Comparison of ENCODE assay signal across 17 cellular contexts in genomic region chr19:44010468-44010867, GRCh38. TPM values are rescaled to one million over a fixed set of nuclear protein-coding genes. Genes with fewer than 3 reads are reported as not detected.
DNase-seq lines count a peak whose midpoint lies in the region; ATAC-seq, FAIRE-seq and TF ChIP-seq lines count a peak whose summit lies in the region.
"Had no signal": no experiment of that assay in that cellular context is flagged by ENCODE, and none has a peak within 500 bp of the region (broad histone marks: within the 10 kb centered on the region; RNA-seq: fewer than 3 reads in every experiment).

No MANE protein-coding gene starts in this region.

- no peaks in the 10 kb centered on the region for H3K79me2 ChIP-seq in HepG2 (ENCODE audit: insufficient read depth, low read length)

- no peak overlapping the region for H3K27ac Mint-ChIP-seq in endothelial cell (ENCODE audit: unreplicated experiment)

- H3K4me1 ChIP-seq in liver (ENCODE audit: control insufficient read depth in 4 of 4, insufficient read depth in 4 of 4, low read length in 3 of 4) (no peaks in the 10 kb centered on the region), HepG2 (ENCODE audit: insufficient read depth, low read length) (no peaks in the 10 kb centered on the region), thoracic aorta (ENCODE audit: control insufficient read depth in 1 of 2, low read depth in 2 of 2) (no peaks in the 10 kb centered on the region), gastroesophageal sphincter (no peaks in the 10 kb centered on the region)

- no peaks in the 10 kb centered on the region for H3K27me3 ChIP-seq in liver (ENCODE audit: control insufficient read depth in 4 of 4, insufficient read depth in 4 of 4, low read length in 3 of 4)
- H3K27me3 ChIP-seq in HepG2 (ENCODE audit: control insufficient read depth in 1 of 2, insufficient read depth in 2 of 2, low read length in 2 of 2): no peaks in the 10 kb centered on the region
- no peaks in the 10 kb centered on the region for H3K27me3 ChIP-seq in thoracic aorta (replicated peaks; ENCODE audit: insufficient read depth)
- H3K27me3 ChIP-seq in gastroesophageal sphincter: no peaks in the 10 kb centered on the region

- no peaks in the 10 kb centered on the region for H3K4me1 Mint-ChIP-seq in endothelial cell (ENCODE audit: unreplicated experiment)

- no peak for DNase-seq in HepG2 (ENCODE audit: low spot score)
- no peak for DNase-seq in endothelial cell (ENCODE audit: low spot score)
- no peak for DNase-seq in thoracic aorta (ENCODE audit: low spot score)
- DNase-seq: 8988T, C1 segment of cervical spinal cord, COR-L47, DMS153, EL, Kasumi-1, MM.1S, NCI-H1105, NCI-H1694, NCI-H510A treated with DMSO at 0.1 percent for 48 hours had no signal

- BruUV-seq in HepG2 (replicated peaks; lab: Mats Ljungman, UMichigan): no TSS peak

- H3K27me3 Mint-ChIP-seq in endothelial cell (ENCODE audit: unreplicated experiment): peaks cover 5% of the 10 kb centered on the region

- no peak for FAIRE-seq in HepG2 (lab: Jason Lieb, UNC)

- TF ChIP-seq CTCF in liver (IDR thresholded peaks at IDR 0.05; ENCODE audit: low read depth, low read length, missing input control): no peak
- TF ChIP-seq CTCF in HepG2 (CRISPR knock-in tag; IDR thresholded peaks at IDR 0.05): no peak
- TF ChIP-seq CTCF in endothelial cell (IDR thresholded peaks at IDR 0.05; ENCODE audit: unreplicated experiment): no peak
- no peak for TF ChIP-seq CTCF in thoracic aorta (IDR thresholded peaks at IDR 0.05)
- no peak for TF ChIP-seq CTCF in gastroesophageal sphincter (IDR thresholded peaks at IDR 0.05)

- H3K36me3 ChIP-seq in liver (ENCODE audit: control insufficient read depth in 4 of 4, insufficient read depth in 3 of 4, low read depth in 1 of 4, low read length in 3 of 4): peaks cover 18 to 61% (median 58%) of the 10 kb centered on the region in 4 donors
- peaks cover 6 to 39% of the 10 kb centered on the region in 2 experiments for H3K36me3 ChIP-seq in HepG2 (replicated peaks in 1 of 2; ENCODE audit: control insufficient read depth in 1 of 2, insufficient read depth in 2 of 2, low read length in 2 of 2)
- peaks cover 57% of the 10 kb centered on the region for H3K36me3 ChIP-seq in thoracic aorta
- peaks cover 23 to 71% of the 10 kb centered on the region in 2 donors for H3K36me3 ChIP-seq in gastroesophageal sphincter

- no peak overlapping the region for H3K4me2 ChIP-seq in HepG2 (ENCODE audit: low read depth, low read length)

- H3K9me3 Mint-ChIP-seq in endothelial cell (ENCODE audit: unreplicated experiment): peaks cover 48% of the 10 kb centered on the region

- CTCF ChIA-PET in HepG2 (lab: Yijun Ruan, JAX; ENCODE audit: low intra/inter-chr PET ratio, low total read pairs): no interaction called here

- H3K4me3 ChIP-seq in liver (ENCODE audit: low read depth in 1 of 3, low read length in 3 of 3): peak overlapping the region in 2 of 3 donors; percentile 55 to 76
- no peak overlapping the region for H3K4me3 ChIP-seq in HepG2 (replicated peaks in 1 of 3; ENCODE audit: insufficient read depth in 1 of 3, low read depth in 2 of 3, low read length in 3 of 3)
- peak overlapping the region; percentile 18 for H3K4me3 ChIP-seq in thoracic aorta
- no peak overlapping the region for H3K4me3 ChIP-seq in gastroesophageal sphincter

- TF ChIP-seq RAD21 in liver (IDR thresholded peaks at IDR 0.05) (no peak), HepG2 (CRISPR knock-in tag; IDR thresholded peaks at IDR 0.05) (no peak)

- H4K20me1 ChIP-seq in HepG2 (ENCODE audit: insufficient read depth, low read length): no peaks in the 10 kb centered on the region

- H3K9ac ChIP-seq in liver (ENCODE audit: low read depth in 1 of 2, low read length in 2 of 2) (no peak overlapping the region), HepG2 (ENCODE audit: insufficient read depth, low read depth, low read length) (no peak overlapping the region)

- H3K9me3 ChIP-seq in liver (ENCODE audit: control insufficient read depth in 4 of 4, low read length in 3 of 4) (peaks cover 41 to 79% (median 66%) of the 10 kb centered on the region in 4 donors), HepG2 (ENCODE audit: low read length) (0 out of 2 replicates have a peak, but pooled peaks cover under 1% of the 10 kb centered on the region), thoracic aorta (peaks cover 57% of the 10 kb centered on the region), gastroesophageal sphincter (peaks cover 0 to 93% (median 5%) of the 10 kb centered on the region in 3 donors)

- POLR2A ChIA-PET in HepG2 (lab: Yijun Ruan, JAX): no interaction called here

- 98% methylated on average over 5 of the region's 5 CpGs for WGBS in liver
- 94% methylated on average over 5 of the region's 5 CpGs for WGBS in HepG2 (ENCODE audit: low lambda C conversion rate)
- 93 to 100% methylated on average over 1 to 5 of the region's 5 CpGs for WGBS in gastroesophageal sphincter (ENCODE audit: low coverage in 1 of 2), 2 donors

- H2AFZ ChIP-seq in HepG2 (ENCODE audit: low read length): no peak overlapping the region

- H3K4me3 Mint-ChIP-seq in endothelial cell (ENCODE audit: unreplicated experiment): peak overlapping the region; percentile 86

- in situ Hi-C loops in HepG2 (cut with HindIII; ENCODE audit: extremely low pct_ligation_motif_present, low pct_unique_long_range_greater_than_20kb): no loop called here

- TF ChIP-seq EP300 in HepG2 (IDR thresholded peaks at IDR 0.05; ENCODE audit: low read depth in 2 of 2, low read length in 2 of 2) (no peak), HepG2 (CRISPR knock-in tag; IDR thresholded peaks at IDR 0.05; ENCODE audit: borderline replicate concordance) (no peak), gastroesophageal sphincter (IDR thresholded peaks at IDR 0.05) (no peak)

- ATAC-seq in HepG2 (no peak), thoracic aorta (ENCODE audit: insufficient number of reproducible peaks, low FRiP score, low read depth) (no peak), HG02840 (IDR thresholded peaks at IDR 0.05; ENCODE audit: low FRiP score, unreplicated experiment) (no peak), gastroesophageal sphincter (no peak)
- ATAC-seq: Panc1 had no signal

- TF ChIP-seq POLR2A in HepG2 (IDR thresholded peaks at IDR 0.05; ENCODE audit: insufficient read depth in 1 of 2, low read depth in 2 of 2, low read length in 2 of 2) (no peak), gastroesophageal sphincter (IDR thresholded peaks at IDR 0.05) (no peak)

- intact Hi-C loops in HepG2 (cut with micrococcal nuclease; ENCODE audit: unreplicated experiment): no loop called here

- H3K27ac ChIP-seq in liver (ENCODE audit: low read depth in 1 of 2, low read length in 2 of 2): no peak overlapping the region
- H3K27ac ChIP-seq in HepG2 (ENCODE audit: extremely low read length, insufficient read depth, low read length): no peak overlapping the region
- H3K27ac ChIP-seq in thoracic aorta: no peak overlapping the region
- no peak overlapping the region for H3K27ac ChIP-seq in gastroesophageal sphincter

- peaks cover 72% of the 10 kb centered on the region for H3K36me3 Mint-ChIP-seq in endothelial cell (ENCODE audit: low read depth, unreplicated experiment)

RNA-seq across cellular contexts. Expression of gene ZNF230, which starts 7.7 kb away (rescaled TPM):
- total RNA-seq in liver (1 to 10 TPM; 2.1 to 4.3 TPM), HepG2 (2016; rRNA removed; fragmentation: Illumina TruSeq; extraction: Trizol) (5.5 and 6.0 TPM in 2 replicates), endothelial cell (ENCODE audit: unreplicated experiment) (5.6 TPM), thoracic aorta (1 to 10 TPM; 7.3 to 7.9 TPM), gastroesophageal sphincter (1 to 10 TPM; 2.8 to 6.1 (median 3.7) TPM)
- polyA plus RNA-seq in liver (1 to 10 TPM; 1.3 to 1.5 TPM), HepG2 (2011; rRNA removed) (2.4 TPM in 2 replicates)
- 1.1 and 1.6 TPM in 2 replicates for total RNA-seq in HepG2 (2016; cell fraction: cytosol; rRNA removed; fragmentation: Illumina TruSeq; extraction: Trizol; ENCODE audit: low read depth)
- total RNA-seq in HepG2 (2016; cell fraction: insoluble cytoplasmic fraction; rRNA removed; fragmentation: Illumina TruSeq; extraction: Trizol): 4.5 and 5.1 TPM in 2 replicates
- 2.8 and 3.3 TPM in 2 replicates for total RNA-seq in HepG2 (2016; cell fraction: membrane; rRNA removed; fragmentation: Illumina TruSeq; extraction: Trizol)
- total RNA-seq in HepG2 (2016; cell fraction: nucleus; rRNA removed; fragmentation: Illumina TruSeq; extraction: Trizol): 5.5 and 6.0 TPM in 2 replicates
- polyA plus RNA-seq in HepG2 (2011; cell fraction: cytosol; rRNA removed): 0.86 and 1.4 TPM in 2 replicates
- 2.3 and 3.8 TPM in 2 replicates for polyA plus RNA-seq in HepG2 (2011; cell fraction: nucleus; rRNA removed)
- 1.7 and 2.8 TPM in 2 replicates for polyA plus RNA-seq in HepG2 (2012)
- polyA plus RNA-seq in HepG2 (2016; cell fraction: cytosol; fragmentation: Illumina TruSeq; extraction: Trizol; ENCODE audit: low read depth): 0.20 and 0.24 TPM in 2 replicates
- polyA plus RNA-seq in HepG2 (2016; cell fraction: insoluble cytoplasmic fraction; fragmentation: Illumina TruSeq; extraction: Trizol; ENCODE audit: low read depth): 3.5 and 4.2 TPM in 2 replicates
- 0.80 and 1.0 TPM in 2 replicates for polyA plus RNA-seq in HepG2 (2016; cell fraction: membrane; fragmentation: Illumina TruSeq; extraction: Trizol; ENCODE audit: low read depth)
- 8.9 TPM in 2 replicates for polyA plus RNA-seq in HepG2 (2016; cell fraction: nucleus; fragmentation: Illumina TruSeq; extraction: Trizol; ENCODE audit: insufficient read depth, low read depth)
- polyA minus RNA-seq in HepG2 (2011; rRNA and poly(A)+ RNA removed; ENCODE audit: low replicate concordance): 1.9 and 4.8 TPM in 2 replicates
- polyA minus RNA-seq in HepG2 (2011; cell fraction: cytosol; rRNA and poly(A)+ RNA removed): 1.1 and 2.4 TPM in 2 replicates
- polyA minus RNA-seq in HepG2 (2011; cell fraction: nucleus; rRNA and poly(A)+ RNA removed): 4.6 and 5.7 TPM in 2 replicates

RNA-seq across cellular contexts. Expression of gene ZNF222, which starts 14.7 kb away (rescaled TPM):
- total RNA-seq in liver (1 to 10 TPM; 1.8 to 2.5 TPM), HepG2 (2016; rRNA removed; fragmentation: Illumina TruSeq; extraction: Trizol) (6.1 and 6.2 TPM in 2 replicates), endothelial cell (ENCODE audit: unreplicated experiment) (6.5 TPM), thoracic aorta (1 to 10 TPM; 1.8 to 4.7 TPM), gastroesophageal sphincter (1 to 10 TPM; 2.0 to 4.9 (median 2.5) TPM)
- polyA plus RNA-seq in liver (1 to 10 TPM in 1 of 2 donors, under 1 TPM in 1; 0.79 to 1.2 TPM), HepG2 (2011; rRNA removed) (2.2 TPM in 2 replicates)
- 3.1 and 3.3 TPM in 2 replicates for total RNA-seq in HepG2 (2016; cell fraction: cytosol; rRNA removed; fragmentation: Illumina TruSeq; extraction: Trizol; ENCODE audit: low read depth)
- total RNA-seq in HepG2 (2016; cell fraction: insoluble cytoplasmic fraction; rRNA removed; fragmentation: Illumina TruSeq; extraction: Trizol): 6.0 and 7.2 TPM in 2 replicates
- total RNA-seq in HepG2 (2016; cell fraction: membrane; rRNA removed; fragmentation: Illumina TruSeq; extraction: Trizol): 5.8 and 6.4 TPM in 2 replicates
- 3.9 and 4.8 TPM in 2 replicates for total RNA-seq in HepG2 (2016; cell fraction: nucleus; rRNA removed; fragmentation: Illumina TruSeq; extraction: Trizol)
- 1.1 and 3.2 TPM in 2 replicates for polyA plus RNA-seq in HepG2 (2011; cell fraction: cytosol; rRNA removed)
- 2.9 and 3.3 TPM in 2 replicates for polyA plus RNA-seq in HepG2 (2011; cell fraction: nucleus; rRNA removed)
- 2.9 and 3.4 TPM in 2 replicates for polyA plus RNA-seq in HepG2 (2012)
- polyA plus RNA-seq in HepG2 (2016; cell fraction: cytosol; fragmentation: Illumina TruSeq; extraction: Trizol; ENCODE audit: low read depth): 0.82 and 1.3 TPM in 2 replicates
- polyA plus RNA-seq in HepG2 (2016; cell fraction: insoluble cytoplasmic fraction; fragmentation: Illumina TruSeq; extraction: Trizol; ENCODE audit: low read depth): 4.0 and 4.9 TPM in 2 replicates
- polyA plus RNA-seq in HepG2 (2016; cell fraction: membrane; fragmentation: Illumina TruSeq; extraction: Trizol; ENCODE audit: low read depth): 0.93 and 1.3 TPM in 2 replicates
- 6.0 and 8.8 TPM in 2 replicates for polyA plus RNA-seq in HepG2 (2016; cell fraction: nucleus; fragmentation: Illumina TruSeq; extraction: Trizol; ENCODE audit: insufficient read depth, low read depth)
- polyA minus RNA-seq in HepG2 (2011; rRNA and poly(A)+ RNA removed; ENCODE audit: low replicate concordance): 1.6 and 3.2 TPM in 2 replicates
- polyA minus RNA-seq in HepG2 (2011; cell fraction: cytosol; rRNA and poly(A)+ RNA removed): 1.1 and 1.3 TPM in 2 replicates
- polyA minus RNA-seq in HepG2 (2011; cell fraction: nucleus; rRNA and poly(A)+ RNA removed): 4.0 and 7.8 TPM in 2 replicates

RNA-seq across cellular contexts. Expression of gene ZNF155, which starts 26.5 kb away (rescaled TPM):
- 1 to 10 TPM; 3.8 to 5.5 TPM for total RNA-seq in liver
- polyA plus RNA-seq in liver: 1 to 10 TPM; 1.7 to 2.0 TPM
- total RNA-seq in HepG2 (2016; rRNA removed; fragmentation: Illumina TruSeq; extraction: Trizol): 2.8 and 3.6 TPM in 2 replicates
- 0.71 and 0.88 TPM in 2 replicates for total RNA-seq in HepG2 (2016; cell fraction: cytosol; rRNA removed; fragmentation: Illumina TruSeq; extraction: Trizol; ENCODE audit: low read depth)
- total RNA-seq in HepG2 (2016; cell fraction: insoluble cytoplasmic fraction; rRNA removed; fragmentation: Illumina TruSeq; extraction: Trizol): 2.6 and 3.2 TPM in 2 replicates
- 1.9 and 2.9 TPM in 2 replicates for total RNA-seq in HepG2 (2016; cell fraction: membrane; rRNA removed; fragmentation: Illumina TruSeq; extraction: Trizol)
- 4.7 and 4.9 TPM in 2 replicates for total RNA-seq in HepG2 (2016; cell fraction: nucleus; rRNA removed; fragmentation: Illumina TruSeq; extraction: Trizol)
- polyA plus RNA-seq in HepG2 (2011; rRNA removed): 2.3 and 2.5 TPM in 2 replicates
- 0.66 and 0.96 TPM in 2 replicates for polyA plus RNA-seq in HepG2 (2011; cell fraction: cytosol; rRNA removed)
- 2.4 and 3.5 TPM in 2 replicates for polyA plus RNA-seq in HepG2 (2011; cell fraction: nucleus; rRNA removed)
- 2.1 and 2.7 TPM in 2 replicates for polyA plus RNA-seq in HepG2 (2012)
- polyA plus RNA-seq in HepG2 (2016; cell fraction: cytosol; fragmentation: Illumina TruSeq; extraction: Trizol; ENCODE audit: low read depth): 0.25 and 0.43 TPM in 2 replicates
- 2.1 and 3.0 TPM in 2 replicates for polyA plus RNA-seq in HepG2 (2016; cell fraction: insoluble cytoplasmic fraction; fragmentation: Illumina TruSeq; extraction: Trizol; ENCODE audit: low read depth)
- polyA plus RNA-seq in HepG2 (2016; cell fraction: membrane; fragmentation: Illumina TruSeq; extraction: Trizol; ENCODE audit: low read depth): 0.54 and 0.83 TPM in 2 replicates
- polyA plus RNA-seq in HepG2 (2016; cell fraction: nucleus; fragmentation: Illumina TruSeq; extraction: Trizol; ENCODE audit: insufficient read depth, low read depth): 6.7 and 6.8 TPM in 2 replicates
- polyA minus RNA-seq in HepG2 (2011; rRNA and poly(A)+ RNA removed; ENCODE audit: low replicate concordance): 1.2 and 2.0 TPM in 2 replicates
- 0.88 and 1.8 TPM in 2 replicates for polyA minus RNA-seq in HepG2 (2011; cell fraction: cytosol; rRNA and poly(A)+ RNA removed)
- polyA minus RNA-seq in HepG2 (2011; cell fraction: nucleus; rRNA and poly(A)+ RNA removed): 5.2 and 9.3 TPM in 2 replicates
- 10.9 TPM for total RNA-seq in endothelial cell (ENCODE audit: unreplicated experiment)
- total RNA-seq in thoracic aorta: 10 to 100 TPM in 1 of 2 donors, 1 to 10 TPM in 1; 2.0 to 15.2 TPM
- 1 to 10 TPM; 6.2 to 6.9 (median 6.4) TPM for total RNA-seq in gastroesophageal sphincter

RNA-seq across cellular contexts. Expression of gene ZNF223, which starts 41.4 kb away (rescaled TPM):
- total RNA-seq in liver (1 to 10 TPM; 1.6 to 2.8 TPM), HepG2 (2016; rRNA removed; fragmentation: Illumina TruSeq; extraction: Trizol) (4.8 and 5.6 TPM in 2 replicates), endothelial cell (ENCODE audit: unreplicated experiment) (10.9 TPM), thoracic aorta (1 to 10 TPM; 2.0 to 6.6 TPM), gastroesophageal sphincter (1 to 10 TPM; 2.3 to 5.5 (median 4.4) TPM)
- polyA plus RNA-seq in liver (1 to 10 TPM; 1.4 to 2.2 TPM), HepG2 (2011; rRNA removed) (2.0 and 2.2 TPM in 2 replicates)
- 0.61 and 0.79 TPM in 2 replicates for total RNA-seq in HepG2 (2016; cell fraction: cytosol; rRNA removed; fragmentation: Illumina TruSeq; extraction: Trizol; ENCODE audit: low read depth)
- total RNA-seq in HepG2 (2016; cell fraction: insoluble cytoplasmic fraction; rRNA removed; fragmentation: Illumina TruSeq; extraction: Trizol): 4.7 and 7.0 TPM in 2 replicates
- total RNA-seq in HepG2 (2016; cell fraction: membrane; rRNA removed; fragmentation: Illumina TruSeq; extraction: Trizol): 2.3 and 3.2 TPM in 2 replicates
- total RNA-seq in HepG2 (2016; cell fraction: nucleus; rRNA removed; fragmentation: Illumina TruSeq; extraction: Trizol): 4.8 and 4.9 TPM in 2 replicates
- polyA plus RNA-seq in HepG2 (2011; cell fraction: cytosol; rRNA removed): 0.64 and 1.9 TPM in 2 replicates
- 2.8 and 3.6 TPM in 2 replicates for polyA plus RNA-seq in HepG2 (2011; cell fraction: nucleus; rRNA removed)
- polyA plus RNA-seq in HepG2 (2012): 2.2 and 2.8 TPM in 2 replicates
- 0.11 and 0.19 TPM in 2 replicates for polyA plus RNA-seq in HepG2 (2016; cell fraction: cytosol; fragmentation: Illumina TruSeq; extraction: Trizol; ENCODE audit: low read depth)
- polyA plus RNA-seq in HepG2 (2016; cell fraction: insoluble cytoplasmic fraction; fragmentation: Illumina TruSeq; extraction: Trizol; ENCODE audit: low read depth): 2.9 and 3.7 TPM in 2 replicates
- 0.66 and 0.68 TPM in 2 replicates for polyA plus RNA-seq in HepG2 (2016; cell fraction: membrane; fragmentation: Illumina TruSeq; extraction: Trizol; ENCODE audit: low read depth)
- polyA plus RNA-seq in HepG2 (2016; cell fraction: nucleus; fragmentation: Illumina TruSeq; extraction: Trizol; ENCODE audit: insufficient read depth, low read depth): 5.2 and 9.6 TPM in 2 replicates
- 0.87 and 2.0 TPM in 2 replicates for polyA minus RNA-seq in HepG2 (2011; rRNA and poly(A)+ RNA removed; ENCODE audit: low replicate concordance)
- polyA minus RNA-seq in HepG2 (2011; cell fraction: cytosol; rRNA and poly(A)+ RNA removed): 0.99 and 1.8 TPM in 2 replicates
- 4.5 and 11.2 TPM in 2 replicates for polyA minus RNA-seq in HepG2 (2011; cell fraction: nucleus; rRNA and poly(A)+ RNA removed)

RNA-seq across cellular contexts. Expression of gene ZNF221, which starts 59.4 kb away (rescaled TPM):
- 1 to 10 TPM; 2.9 to 3.5 TPM for total RNA-seq in liver
- under 1 TPM; 0.30 to 0.51 TPM for polyA plus RNA-seq in liver
- 3.4 and 4.5 TPM in 2 replicates for total RNA-seq in HepG2 (2016; rRNA removed; fragmentation: Illumina TruSeq; extraction: Trizol)
- 0.51 and 0.71 TPM in 2 replicates for total RNA-seq in HepG2 (2016; cell fraction: cytosol; rRNA removed; fragmentation: Illumina TruSeq; extraction: Trizol; ENCODE audit: low read depth)
- 3.4 and 3.9 TPM in 2 replicates for total RNA-seq in HepG2 (2016; cell fraction: insoluble cytoplasmic fraction; rRNA removed; fragmentation: Illumina TruSeq; extraction: Trizol)
- total RNA-seq in HepG2 (2016; cell fraction: membrane; rRNA removed; fragmentation: Illumina TruSeq; extraction: Trizol): 1.6 and 1.7 TPM in 2 replicates
- 6.2 TPM in 2 replicates for total RNA-seq in HepG2 (2016; cell fraction: nucleus; rRNA removed; fragmentation: Illumina TruSeq; extraction: Trizol)
- polyA plus RNA-seq in HepG2 (2011; rRNA removed): 0.40 and 0.48 TPM in 2 replicates
- 0.17 and 0.35 TPM in 2 replicates for polyA plus RNA-seq in HepG2 (2011; cell fraction: cytosol; rRNA removed)
- polyA plus RNA-seq in HepG2 (2011; cell fraction: nucleus; rRNA removed): 1.0 and 2.0 TPM in 2 replicates
- polyA plus RNA-seq in HepG2 (2012): 0.73 and 1.4 TPM in 2 replicates
- polyA plus RNA-seq in HepG2 (2016; cell fraction: cytosol; fragmentation: Illumina TruSeq; extraction: Trizol; ENCODE audit: low read depth): 0.12 TPM in 1 of 2 replicates, not detected in the other
- polyA plus RNA-seq in HepG2 (2016; cell fraction: insoluble cytoplasmic fraction; fragmentation: Illumina TruSeq; extraction: Trizol; ENCODE audit: low read depth): 0.53 and 0.87 TPM in 2 replicates
- not detected in 2 replicates for polyA plus RNA-seq in HepG2 (2016; cell fraction: membrane; fragmentation: Illumina TruSeq; extraction: Trizol; ENCODE audit: low read depth)
- 3.3 and 3.4 TPM in 2 replicates for polyA plus RNA-seq in HepG2 (2016; cell fraction: nucleus; fragmentation: Illumina TruSeq; extraction: Trizol; ENCODE audit: insufficient read depth, low read depth)
- 0.40 and 1.2 TPM in 2 replicates for polyA minus RNA-seq in HepG2 (2011; rRNA and poly(A)+ RNA removed; ENCODE audit: low replicate concordance)
- 1.6 and 1.9 TPM in 2 replicates for polyA minus RNA-seq in HepG2 (2011; cell fraction: cytosol; rRNA and poly(A)+ RNA removed)
- 8.4 and 13.6 TPM in 2 replicates for polyA minus RNA-seq in HepG2 (2011; cell fraction: nucleus; rRNA and poly(A)+ RNA removed)
- total RNA-seq in endothelial cell (ENCODE audit: unreplicated experiment): 7.3 TPM
- total RNA-seq in thoracic aorta: 10 to 100 TPM in 1 of 2 donors, 1 to 10 TPM in 1; 5.8 to 11.9 TPM
- total RNA-seq in gastroesophageal sphincter: 10 to 100 TPM in 1 of 4 donors, 1 to 10 TPM in 3; 4.2 to 14.3 (median 6.2) TPM

Comparison
In these comparisons a context has a peak if more than half of its experiments do, and no peak if none do; other contexts are left out.
1. H3K4me3 ChIP-seq: peak in liver (2 of 3) and thoracic aorta (single experiment); none in HepG2 (0 of 3) and gastroesophageal sphincter (0 of 2).